8 cellular contexts compared by ENCODE assay signal in genomic region chr2:159711562-159712193, GRCh38. TPM values are rescaled to one million over a fixed set of nuclear protein-coding genes. Genes with fewer than 3 reads are reported as not detected.
A peak's percentile ranks its signal among the peaks of the same experiment; 100 is the strongest.
DNase-seq lines count a peak whose midpoint lies in the region; ATAC-seq, FAIRE-seq and TF ChIP-seq lines count a peak whose summit lies in the region.

No MANE protein-coding gene starts in this region.

- DNase-seq in Panc1 (ENCODE audit: low read depth, low spot score) (peak; percentile 25), UCSD-AML1 (lab: John Stamatoyannopoulos, UW; ENCODE audit: unreplicated experiment) (no peak), GDM1 (lab: John Stamatoyannopoulos, UW) (no peak), posterior cingulate gyrus (no peak)
- DNase-seq in activated effector memory CD4-positive, alpha-beta T cell treated with Interleukin-2 at 50 U/mL for 16 hours = no peak

- intact Hi-C loops in Panc1 (cut with micrococcal nuclease; ENCODE audit: unreplicated experiment) = loop anchor here (5.0 kb wide), 1 partner anchor 94 kb away; the partner anchor contains the start of gene BAZ2B
- intact Hi-C loops in posterior cingulate gyrus (cut with DNase I) = loop anchor here (2.0 to 10.0 kb wide), 6 partner anchors 93 to 744 kb away; partner anchors contain the start of genes TANC1 and WDSUB1

- H3K9me3 ChIP-seq in ES-I3 (ENCODE audit: control insufficient read depth, insufficient read depth, low read length) (no peaks in the 10 kb centered on the region), Panc1 (ENCODE audit: control insufficient read depth, insufficient read depth, low read depth, low read length) (no peaks in the 10 kb centered on the region), neuron (ENCODE audit: low read length) (no peaks in the 10 kb centered on the region)

- CTCF ChIA-PET in Panc1 (lab: Charles Lee) = no interaction called here

- peak overlapping the region; percentile 93 for H3K9ac ChIP-seq in ES-I3 (ENCODE audit: low read depth, low read length)

- peak; percentile 42 for ATAC-seq in Panc1

- peak overlapping the region; percentile 72 to 91 for H3K4me3 ChIP-seq in Panc1 (ENCODE audit: low read depth in 2 of 2, low read length in 2 of 2)
- H3K4me3 ChIP-seq in neuron (ENCODE audit: low read length) = peak overlapping the region; percentile 100

- TSS peak; percentile 67 for BruUV-seq in Panc1 (replicated peaks; lab: Mats Ljungman, UMichigan)

- FAIRE-seq in endometrium (lab: Jason Lieb, UNC) = peak; percentile 50

- H2AFZ ChIP-seq in neuron (ENCODE audit: low read depth, low read length) = peak overlapping the region; percentile 94

- peak overlapping the region; percentile 99 for H3K27ac ChIP-seq in Panc1 (ENCODE audit: low read length)

- in situ Hi-C loops in Panc1 (cut with HindIII; ENCODE audit: low pct_unique_long_range_greater_than_20kb, low sequenced_read_pairs) = loop anchor here (25.0 kb wide), 1 partner anchor 99 kb away; the partner anchor contains the start of gene BAZ2B

- no peak for TF ChIP-seq CTCF in Panc1 (IDR thresholded peaks at IDR 0.05)

- H3K36me3 ChIP-seq in ES-I3 (ENCODE audit: insufficient read depth, low read length) = peaks cover 5% of the 10 kb centered on the region; the same call in 1 of the 2 replicates
- peaks cover 22% of the 10 kb centered on the region for H3K36me3 ChIP-seq in Panc1 (ENCODE audit: control insufficient read depth, insufficient read depth, low read length)
- H3K36me3 ChIP-seq in neuron (ENCODE audit: insufficient read depth, low read length) = peaks cover 18% of the 10 kb centered on the region

- POLR2A ChIA-PET in Panc1 (lab: Charles Lee) = interaction anchor here (0.6 to 0.7 kb wide), 4 partner anchors 52 to 332 kb away, joined by 3 to 5 read pairs (median 4); no protein-coding TSS in a partner anchor

- H3K4me1 ChIP-seq in ES-I3 (ENCODE audit: insufficient read depth, low read length) (peaks cover 12% of the 10 kb centered on the region), Panc1 (ENCODE audit: control insufficient read depth, insufficient read depth, low read length) (peaks cover 19% of the 10 kb centered on the region), neuron (ENCODE audit: insufficient read depth, low read length) (peaks cover 5% of the 10 kb centered on the region)

- H3K27me3 ChIP-seq in Panc1 (ENCODE audit: control insufficient read depth, insufficient read depth, low read length) = no peaks in the 10 kb centered on the region
- H3K27me3 ChIP-seq in neuron (ENCODE audit: insufficient read depth, low read length) = no peaks in the 10 kb centered on the region

RNA-seq across cellular contexts. Expression of gene MARCHF7, which starts 0.6 kb away (rescaled TPM):
- 85.7 TPM for total RNA-seq in Panc1 (2021; ENCODE audit: unreplicated experiment)
- 43.0 TPM for polyA plus RNA-seq in Panc1 (2012; ENCODE audit: insufficient read length)
